ENCODE assay signal across 1 cellular context in genomic region chr10:86614853-86615252, GRCh38.
TF ChIP-seq lines count a peak whose summit lies in the region.

No MANE protein-coding gene starts in this region.

TF ChIP-seq in GM12878, 131 proteins besides CTCF, POLR2A, EP300 and RAD21 (continued from another document):
- peak; percentile 19 for TF ChIP-seq USF1 (IDR thresholded peaks at IDR 0.05; ENCODE audit: borderline replicate concordance, extremely low read length, insufficient read depth, low read depth, low read length)
- 0 out of 2 replicates have a peak, but pooled peaks have one; percentile 15 for TF ChIP-seq RAD51 (IDR thresholded peaks at IDR 0.05)
- TF ChIP-seq SPI1 (IDR thresholded peaks at IDR 0.05; ENCODE audit: borderline replicate concordance, insufficient read depth, low read depth, low read length), result peak; percentile 17; the same call in 1 of the 2 replicates
- TF ChIP-seq SIX5 (IDR thresholded peaks at IDR 0.05; ENCODE audit: low read depth, low read length, severe bottlenecking), result no peak
- TF ChIP-seq PKNOX1 (IDR thresholded peaks at IDR 0.05), result no peak
